Comparison of ENCODE assay signal across 2 cellular contexts in the genomic region with DNA sequence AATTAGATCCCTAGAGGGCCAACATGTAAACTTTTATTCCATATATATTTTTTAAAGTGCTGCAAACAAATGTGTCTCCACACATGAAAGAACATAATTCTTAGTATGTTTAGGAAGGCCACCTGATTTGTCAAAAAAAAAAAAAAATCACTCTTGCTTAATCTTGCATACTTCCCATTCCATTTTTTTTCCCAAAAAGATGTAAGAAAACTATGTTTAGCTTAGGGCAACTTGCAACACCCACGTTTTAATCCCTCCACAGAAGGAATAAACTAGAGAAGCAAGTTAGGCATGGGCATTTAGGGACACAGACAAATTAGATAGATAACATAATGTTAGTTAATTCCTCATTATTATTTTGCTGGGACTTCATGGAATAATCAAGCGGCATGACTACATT.
TF ChIP-seq lines count a peak whose summit lies in the region.

No MANE protein-coding gene starts in this region.

TF ChIP-seq in K562, 482 proteins besides CTCF, POLR2A, EP300 and RAD21:
- TF ChIP-seq CTBP1 (IDR thresholded peaks at IDR 0.05; ENCODE audit: borderline replicate concordance) (no peak), ZNF395 (CRISPR knock-in tag; IDR thresholded peaks at IDR 0.05) (no peak), RCOR1 (IDR thresholded peaks at IDR 0.05; ENCODE audit: borderline replicate concordance in 1 of 2, low read depth in 2 of 2, low read length in 2 of 2) (no peak), NR3C1 (CRISPR knock-in tag; IDR thresholded peaks at IDR 0.05) (no peak), ZNF263 (CRISPR knock-in tag; IDR thresholded peaks at IDR 0.05; ENCODE audit: borderline replicate concordance) (no peak), CBFA2T3 (IDR thresholded peaks at IDR 0.05) (no peak), TEAD4 (IDR thresholded peaks at IDR 0.05; ENCODE audit: low read length) (no peak), TEAD4 (CRISPR knock-in tag; IDR thresholded peaks at IDR 0.05; ENCODE audit: borderline replicate concordance) (no peak), RB1 (IDR thresholded peaks at IDR 0.05; ENCODE audit: low read depth) (no peak), ZNF232 (CRISPR knock-in tag; IDR thresholded peaks at IDR 0.05) (no peak)
- TF ChIP-seq, protein P1, sequence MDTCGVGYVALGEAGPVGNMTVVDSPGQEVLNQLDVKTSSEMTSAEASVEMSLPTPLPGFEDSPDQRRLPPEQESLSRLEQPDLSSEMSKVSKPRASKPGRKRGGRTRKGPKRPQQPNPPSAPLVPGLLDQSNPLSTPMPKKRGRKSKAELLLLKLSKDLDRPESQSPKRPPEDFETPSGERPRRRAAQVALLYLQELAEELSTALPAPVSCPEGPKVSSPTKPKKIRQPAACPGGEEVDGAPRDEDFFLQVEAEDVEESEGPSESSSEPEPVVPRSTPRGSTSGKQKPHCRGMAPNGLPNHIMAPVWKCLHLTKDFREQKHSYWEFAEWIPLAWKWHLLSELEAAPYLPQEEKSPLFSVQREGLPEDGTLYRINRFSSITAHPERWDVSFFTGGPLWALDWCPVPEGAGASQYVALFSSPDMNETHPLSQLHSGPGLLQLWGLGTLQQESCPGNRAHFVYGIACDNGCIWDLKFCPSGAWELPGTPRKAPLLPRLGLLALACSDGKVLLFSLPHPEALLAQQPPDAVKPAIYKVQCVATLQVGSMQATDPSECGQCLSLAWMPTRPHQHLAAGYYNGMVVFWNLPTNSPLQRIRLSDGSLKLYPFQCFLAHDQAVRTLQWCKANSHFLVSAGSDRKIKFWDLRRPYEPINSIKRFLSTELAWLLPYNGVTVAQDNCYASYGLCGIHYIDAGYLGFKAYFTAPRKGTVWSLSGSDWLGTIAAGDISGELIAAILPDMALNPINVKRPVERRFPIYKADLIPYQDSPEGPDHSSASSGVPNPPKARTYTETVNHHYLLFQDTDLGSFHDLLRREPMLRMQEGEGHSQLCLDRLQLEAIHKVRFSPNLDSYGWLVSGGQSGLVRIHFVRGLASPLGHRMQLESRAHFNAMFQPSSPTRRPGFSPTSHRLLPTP (IDR thresholded peaks at IDR 0.05; ENCODE audit: borderline replicate concordance, extremely low read depth, insufficient read length): no peak
- TF ChIP-seq, protein P2, sequence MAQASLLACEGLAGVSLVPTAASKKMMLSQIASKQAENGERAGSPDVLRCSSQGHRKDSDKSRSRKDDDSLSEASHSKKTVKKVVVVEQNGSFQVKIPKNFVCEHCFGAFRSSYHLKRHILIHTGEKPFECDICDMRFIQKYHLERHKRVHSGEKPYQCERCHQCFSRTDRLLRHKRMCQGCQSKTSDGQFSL (CRISPR knock-in tag; IDR thresholded peaks at IDR 0.05): no peak
- TF ChIP-seq, protein P2 (tag; IDR thresholded peaks at IDR 0.05): no peak

TF ChIP-seq in SK-N-SH treated with all-trans-retinoic acid at 6 μM for 48 hours, 23 proteins besides CTCF, POLR2A, EP300 and RAD21:
- TF ChIP-seq ZNF70 (CRISPR knock-in tag; IDR thresholded peaks at IDR 0.05): no peak
- TF ChIP-seq ISL1 (CRISPR knock-in tag; IDR thresholded peaks at IDR 0.05): no peak
- TF ChIP-seq ZC3H10 (CRISPR knock-in tag; IDR thresholded peaks at IDR 0.05): no peak
- no peak for TF ChIP-seq CSDC2 (CRISPR knock-in tag; IDR thresholded peaks at IDR 0.05)
- TF ChIP-seq ARNTL (CRISPR knock-in tag; IDR thresholded peaks at IDR 0.05; ENCODE audit: borderline replicate concordance, low read depth): no peak
- TF ChIP-seq, protein P3, sequence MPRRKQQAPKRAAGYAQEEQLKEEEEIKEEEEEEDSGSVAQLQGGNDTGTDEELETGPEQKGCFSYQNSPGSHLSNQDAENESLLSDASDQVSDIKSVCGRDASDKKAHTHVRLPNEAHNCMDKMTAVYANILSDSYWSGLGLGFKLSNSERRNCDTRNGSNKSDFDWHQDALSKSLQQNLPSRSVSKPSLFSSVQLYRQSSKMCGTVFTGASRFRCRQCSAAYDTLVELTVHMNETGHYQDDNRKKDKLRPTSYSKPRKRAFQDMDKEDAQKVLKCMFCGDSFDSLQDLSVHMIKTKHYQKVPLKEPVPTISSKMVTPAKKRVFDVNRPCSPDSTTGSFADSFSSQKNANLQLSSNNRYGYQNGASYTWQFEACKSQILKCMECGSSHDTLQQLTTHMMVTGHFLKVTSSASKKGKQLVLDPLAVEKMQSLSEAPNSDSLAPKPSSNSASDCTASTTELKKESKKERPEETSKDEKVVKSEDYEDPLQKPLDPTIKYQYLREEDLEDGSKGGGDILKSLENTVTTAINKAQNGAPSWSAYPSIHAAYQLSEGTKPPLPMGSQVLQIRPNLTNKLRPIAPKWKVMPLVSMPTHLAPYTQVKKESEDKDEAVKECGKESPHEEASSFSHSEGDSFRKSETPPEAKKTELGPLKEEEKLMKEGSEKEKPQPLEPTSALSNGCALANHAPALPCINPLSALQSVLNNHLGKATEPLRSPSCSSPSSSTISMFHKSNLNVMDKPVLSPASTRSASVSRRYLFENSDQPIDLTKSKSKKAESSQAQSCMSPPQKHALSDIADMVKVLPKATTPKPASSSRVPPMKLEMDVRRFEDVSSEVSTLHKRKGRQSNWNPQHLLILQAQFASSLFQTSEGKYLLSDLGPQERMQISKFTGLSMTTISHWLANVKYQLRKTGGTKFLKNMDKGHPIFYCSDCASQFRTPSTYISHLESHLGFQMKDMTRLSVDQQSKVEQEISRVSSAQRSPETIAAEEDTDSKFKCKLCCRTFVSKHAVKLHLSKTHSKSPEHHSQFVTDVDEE (CRISPR knock-in tag; IDR thresholded peaks at IDR 0.05): no peak
- TF ChIP-seq, protein P4, sequence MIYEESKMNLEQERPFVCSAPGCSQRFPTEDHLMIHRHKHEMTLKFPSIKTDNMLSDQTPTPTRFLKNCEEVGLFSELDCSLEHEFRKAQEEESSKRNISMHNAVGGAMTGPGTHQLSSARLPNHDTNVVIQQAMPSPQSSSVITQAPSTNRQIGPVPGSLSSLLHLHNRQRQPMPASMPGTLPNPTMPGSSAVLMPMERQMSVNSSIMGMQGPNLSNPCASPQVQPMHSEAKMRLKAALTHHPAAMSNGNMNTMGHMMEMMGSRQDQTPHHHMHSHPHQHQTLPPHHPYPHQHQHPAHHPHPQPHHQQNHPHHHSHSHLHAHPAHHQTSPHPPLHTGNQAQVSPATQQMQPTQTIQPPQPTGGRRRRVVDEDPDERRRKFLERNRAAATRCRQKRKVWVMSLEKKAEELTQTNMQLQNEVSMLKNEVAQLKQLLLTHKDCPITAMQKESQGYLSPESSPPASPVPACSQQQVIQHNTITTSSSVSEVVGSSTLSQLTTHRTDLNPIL (CRISPR knock-in tag; IDR thresholded peaks at IDR 0.05; ENCODE audit: low read depth): no peak
- no peak for TF ChIP-seq CSRNP3 (CRISPR knock-in tag; IDR thresholded peaks at IDR 0.05)
- no peak for TF ChIP-seq ZFP30 (CRISPR knock-in tag; IDR thresholded peaks at IDR 0.05)
- no peak for TF ChIP-seq BACH2 (CRISPR knock-in tag; IDR thresholded peaks at IDR 0.05; ENCODE audit: borderline replicate concordance)
- TF ChIP-seq ZNF8 (CRISPR knock-in tag; IDR thresholded peaks at IDR 0.05): no peak
- no peak for TF ChIP-seq TCF4 (CRISPR knock-in tag; IDR thresholded peaks at IDR 0.05; ENCODE audit: borderline replicate concordance)
- no peak for TF ChIP-seq ESRRG (CRISPR knock-in tag; IDR thresholded peaks at IDR 0.05)
- no peak for TF ChIP-seq GLIS3 (CRISPR knock-in tag; IDR thresholded peaks at IDR 0.05)
- no peak for TF ChIP-seq OSR1 (CRISPR knock-in tag; IDR thresholded peaks at IDR 0.05)
TF ChIP-seq in SK-N-SH treated with all-trans-retinoic acid at 6 μM for 48 hours: peak in this region for 0.
